In the genomic region with DNA sequence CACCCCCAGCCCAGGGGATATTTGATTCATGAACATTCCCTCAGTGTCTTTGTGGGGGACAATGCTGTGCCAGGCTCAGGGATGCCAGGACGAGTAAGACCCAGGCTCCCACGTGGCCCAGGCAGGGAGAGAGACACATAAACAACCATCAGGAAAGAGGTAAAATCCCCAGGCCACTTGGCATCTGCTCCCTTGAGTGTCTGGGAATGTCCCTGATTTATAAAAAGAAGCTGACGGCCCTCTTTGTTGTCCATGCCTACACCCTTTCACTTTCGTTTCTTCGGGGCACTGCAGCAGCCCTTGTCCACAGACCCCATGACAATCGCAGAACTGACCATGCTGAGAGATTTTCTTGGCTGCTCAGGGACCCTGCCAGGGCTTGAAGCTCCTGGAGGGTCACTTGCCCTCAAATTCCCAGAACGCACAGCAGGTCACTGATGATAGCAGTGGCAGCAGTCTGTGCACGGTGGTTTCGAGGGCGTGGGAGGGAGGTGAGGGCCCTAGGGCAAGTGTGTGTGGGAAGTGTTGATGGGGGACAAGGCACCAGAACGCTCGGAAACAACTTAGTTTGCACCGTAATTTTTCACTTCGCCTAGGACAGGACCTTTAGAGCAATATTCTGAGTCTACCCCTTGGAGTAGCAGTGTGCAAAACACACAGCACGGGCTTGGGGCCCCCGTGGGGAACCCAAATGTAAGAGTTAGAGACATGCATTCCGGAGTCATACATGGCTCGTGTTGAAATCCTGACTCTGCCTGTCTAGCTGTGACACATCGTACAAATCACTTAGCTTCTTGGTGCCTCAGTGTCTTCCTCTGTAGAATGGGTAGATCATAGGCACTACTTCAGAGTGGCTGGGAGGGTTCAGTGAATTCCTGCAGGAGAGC, we compare ENCODE assay signal across 8 cellular contexts. TPM values are rescaled to one million over a fixed set of nuclear protein-coding genes. Genes with fewer than 3 reads are reported as not detected.
A peak's percentile ranks its signal among the peaks of the same experiment; 100 is the strongest.
DNase-seq lines count a peak whose midpoint lies in the region; ATAC-seq and TF ChIP-seq lines count a peak whose summit lies in the region.

No MANE protein-coding gene starts in this region.

- H3K27ac ChIP-seq in MM.1S (ENCODE audit: low read length) (peak overlapping the region; percentile 59; the same call in 1 of the 2 replicates), body of pancreas (peak overlapping the region in 2 of 4 donors; percentile 15 to 44), lung (ENCODE audit: low read depth in 1 of 2, low read length in 1 of 2) (peak overlapping the region; percentile 58 to 82)

- peaks cover 41% of the 10 kb centered on the region for H3K4me1 ChIP-seq in MM.1S (ENCODE audit: low read length)
- peaks cover 27% of the 10 kb centered on the region for H3K4me1 ChIP-seq in body of pancreas
- peaks cover 0 to 18% of the 10 kb centered on the region in 2 donors for H3K4me1 ChIP-seq in lung (ENCODE audit: control insufficient read depth in 2 of 2, insufficient read depth in 2 of 2, low read length in 2 of 2)

- H2AFZ ChIP-seq in MM.1S (ENCODE audit: low read length): peak overlapping the region; percentile 74

- peak overlapping the region; percentile 95 for H3K4me2 ChIP-seq in MM.1S (ENCODE audit: low read depth, low read length)

- H3K27me3 ChIP-seq in MM.1S (replicated peaks; ENCODE audit: insufficient read depth, low read length) (no peaks in the 10 kb centered on the region), body of pancreas (peaks cover 0 to 6% of the 10 kb centered on the region in 2 donors), lung (ENCODE audit: control insufficient read depth, insufficient read depth) (no peaks in the 10 kb centered on the region)

- TF ChIP-seq CTCF in MM.1S (IDR thresholded peaks at IDR 0.05; ENCODE audit: low read length) (no peak), body of pancreas (IDR thresholded peaks at IDR 0.05) (no peak), lung (IDR thresholded peaks at IDR 0.05; ENCODE audit: control extremely low read depth, extremely low read depth) (no peak)

- peak overlapping the region; percentile 53 for H3K9ac ChIP-seq in MM.1S (ENCODE audit: low read length)

- H3K4me3 ChIP-seq in MM.1S (ENCODE audit: low read length) (peak overlapping the region; percentile 51), body of pancreas (no peak overlapping the region), lung (no peak overlapping the region)

- H3K9me3 ChIP-seq in MM.1S (replicated peaks; ENCODE audit: insufficient read depth, low read length) (no peaks in the 10 kb centered on the region), body of pancreas (no peaks in the 10 kb centered on the region), lung (ENCODE audit: control insufficient read depth in 2 of 2, insufficient read depth in 1 of 2, low read length in 1 of 2) (no peaks in the 10 kb centered on the region)

- H3K36me3 ChIP-seq in MM.1S (replicated peaks; ENCODE audit: insufficient read depth, low read length) (no peaks in the 10 kb centered on the region), body of pancreas (replicated peaks in 1 of 2; ENCODE audit: insufficient read depth in 1 of 2, low read depth in 2 of 2) (no peaks in the 10 kb centered on the region), lung (ENCODE audit: control insufficient read depth in 2 of 2, insufficient read depth in 2 of 2, low read length in 2 of 2) (no peaks in the 10 kb centered on the region)

- intact Hi-C loops in body of pancreas (cut with DNase I): no loop called here

- ATAC-seq in GM21423 (IDR thresholded peaks at IDR 0.05; ENCODE audit: unreplicated experiment): peak; percentile 30
- peak; percentile 68 for ATAC-seq in body of pancreas
- peak; percentile 73 for ATAC-seq in lung (ENCODE audit: insufficient read depth, low FRiP score)

- WGBS in body of pancreas, 2 donors: 54 to 55% methylated on average over 19 of the region's 19 CpGs
- WGBS in lung, 2 donors: 29 to 60% methylated on average over 19 of the region's 19 CpGs

- DNase-seq in DMS53 (lab: John Stamatoyannopoulos, UW): peak; percentile 59
- DNase-seq in MM.1S: peak; percentile 51
- DNase-seq in body of pancreas: peak in 1 of 4 donors; percentile 52
- no peak for DNase-seq in lung (ENCODE audit: low spot score)
- DNase-seq in stromal cell of bone marrow (ENCODE audit: low read depth): peak; percentile 15
- DNase-seq in HK-2 (ENCODE audit: unreplicated experiment): no peak
- no peak for DNase-seq in GM19238 (ENCODE audit: insufficient read length, low spot score)

- no peaks in the 10 kb centered on the region for H3K9me2 ChIP-seq in MM.1S (replicated peaks; ENCODE audit: insufficient read depth, low read length)

- TF ChIP-seq POLR2A in body of pancreas (IDR thresholded peaks at IDR 0.05): no peak

- H3K79me2 ChIP-seq in MM.1S (ENCODE audit: low read length): peaks cover 24% of the 10 kb centered on the region

- H3F3A ChIP-seq in MM.1S (ENCODE audit: insufficient read depth, low read length): peaks cover 22% of the 10 kb centered on the region; the same call in 1 of the 2 replicates

- no peaks in the 10 kb centered on the region for H4K20me1 ChIP-seq in MM.1S (ENCODE audit: insufficient read depth, low read length)

RNA-seq across cellular contexts. Expression of gene NOD2, which starts 4.7 kb away (rescaled TPM):
- total RNA-seq in body of pancreas (1 to 10 TPM in 1 of 2 donors, under 1 TPM in 1; 0.33 to 1.8 TPM), lung (10 to 100 TPM in 1 of 2 donors, 1 to 10 TPM in 1; 4.3 to 14.1 TPM)
- polyA plus RNA-seq in lung: 1 to 10 TPM; 2.1 to 7.5 TPM

RNA-seq across cellular contexts. Expression of gene SNX20, which starts 17.0 kb away (rescaled TPM):
- total RNA-seq in body of pancreas: 1 to 10 TPM in 1 of 2 donors, under 1 TPM in 1; 0.99 to 2.1 TPM
- 10 to 100 TPM in 1 of 2 donors, 1 to 10 TPM in 1; 3.1 to 14.8 TPM for total RNA-seq in lung
- polyA plus RNA-seq in lung: 10 to 100 TPM in 1 of 2 donors, 1 to 10 TPM in 1; 4.1 to 14.9 TPM

RNA-seq across cellular contexts. Expression of gene CYLD, which starts 43.8 kb away (rescaled TPM):
- total RNA-seq in body of pancreas (10 to 100 TPM; 16.5 to 27.5 TPM), lung (10 to 100 TPM; 33.4 to 90.5 TPM)
- polyA plus RNA-seq in lung: 10 to 100 TPM; 15.3 to 18.6 TPM

Comparison
In these comparisons a context has a peak if more than half of its experiments do, and no peak if none do; other contexts are left out.
1. DNase-seq: peak in DMS53 (single experiment), MM.1S (single experiment) and stromal cell of bone marrow (single experiment); none in lung (single experiment), HK-2 (single experiment) and GM19238 (single experiment).
2. Peak in every context shown above with its lines, with median percentiles within 50 percentile points of each other: ATAC-seq.